ENCODE assay signal across 9 cellular contexts in the genomic region with DNA sequence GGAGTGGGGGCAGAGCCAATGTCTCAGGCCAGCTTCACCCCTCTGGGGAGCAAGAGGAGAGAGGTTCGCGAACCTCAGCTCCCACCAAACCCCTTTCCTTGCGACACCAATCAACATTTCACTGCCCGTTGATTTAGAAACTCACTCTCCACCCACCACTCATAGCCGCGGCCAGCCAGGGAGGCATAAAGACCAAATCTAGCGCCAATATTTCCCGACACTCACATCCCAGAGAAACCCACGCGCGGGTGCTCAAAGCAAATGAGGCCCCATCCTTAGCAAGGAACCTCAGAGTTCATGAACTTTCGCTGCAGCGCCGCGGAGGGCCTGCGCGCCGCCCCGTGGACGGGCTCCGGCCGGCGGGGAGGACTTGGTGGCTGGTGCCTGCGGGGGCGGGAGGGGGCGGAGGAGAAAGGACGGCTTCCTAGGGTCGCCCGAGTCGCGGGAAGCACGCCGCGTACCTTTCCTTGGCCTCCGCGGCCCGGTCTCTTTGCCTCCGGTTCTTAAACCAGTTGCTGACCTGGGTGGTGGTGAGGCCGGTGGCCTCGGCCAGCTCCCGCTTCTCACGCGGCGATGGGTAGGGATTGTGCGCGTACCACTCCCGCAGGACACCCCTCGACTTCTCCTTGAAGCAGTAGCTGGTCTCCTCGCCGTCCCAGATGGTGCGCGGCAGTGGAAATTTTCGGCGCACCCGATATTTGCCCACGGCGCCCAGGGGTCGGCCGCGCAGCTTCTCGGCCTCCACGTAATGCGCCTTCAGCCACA.
DNase-seq lines count a peak whose midpoint lies in the region; ATAC-seq, FAIRE-seq and TF ChIP-seq lines count a peak whose summit lies in the region.
"Had no signal": no experiment of that assay in that cellular context is flagged by ENCODE, and none has a peak within 500 bp of the region (broad histone marks: within the 10 kb centered on the region; RNA-seq: fewer than 3 reads in every experiment).

No MANE protein-coding gene starts in this region.

- H3K4me1 Mint-ChIP-seq in memory B cell: peaks cover 7% of the 10 kb centered on the region

- CTCF ChIA-PET in AG04449 (lab: Yijun Ruan, JAX): interaction anchor here (0.8 to 2.4 kb wide), 5 partner anchors 11 to 637 kb away, joined by 3 to 14 read pairs (median 3); no protein-coding TSS in a partner anchor

- ATAC-seq in memory B cell (ENCODE audit: low read depth): no peak
- no peak for ATAC-seq in HG03025 (IDR thresholded peaks at IDR 0.05; ENCODE audit: low FRiP score, unreplicated experiment)
- no peak for ATAC-seq in HG03039 (IDR thresholded peaks at IDR 0.05; ENCODE audit: unreplicated experiment)

- FAIRE-seq in H54 (lab: Jason Lieb, UNC): no peak
- FAIRE-seq: islet of Langerhans had no signal

- no peaks in the 10 kb centered on the region for H3K27me3 ChIP-seq in HAP-1 (ENCODE audit: low read depth)

- H3K27ac Mint-ChIP-seq in memory B cell: peak overlapping the region; percentile 45

- no peaks in the 10 kb centered on the region for H3K9me3 Mint-ChIP-seq in memory B cell

- peak overlapping the region; percentile 74 for H3K4me3 ChIP-seq in AG04449 (ENCODE audit: low read depth, low read length)
- H3K4me3 ChIP-seq in HAP-1: peak overlapping the region; percentile 54
- H3K4me3 ChIP-seq in astrocyte of the spinal cord (ENCODE audit: low read depth, low read length): peak overlapping the region; percentile 66

- in situ Hi-C loops in HAP-1 (cut with MboI; ENCODE audit: low sequenced_read_pairs) (loop anchor here (25.0 kb wide), 1 partner anchor 339 kb away; the partner anchor contains the start of genes SLC38A6 and TRMT5), astrocyte of the spinal cord (cut with HindIII; ENCODE audit: low sequenced_read_pairs) (loop anchor here (25.0 kb wide), 1 partner anchor 389 kb away; no protein-coding TSS in a partner anchor)

- TF ChIP-seq POLR2A in H54 (IDR thresholded peaks at IDR 0.05; ENCODE audit: low read depth, low read length): no peak

- POLR2A ChIA-PET in AG04449 (lab: Yijun Ruan, JAX): interaction anchor here (1.4 to 1.7 kb wide), 2 partner anchors 9 to 11 kb away, joined by 4 read pairs; no protein-coding TSS in a partner anchor

- peaks cover 17% of the 10 kb centered on the region for H3K4me1 ChIP-seq in HAP-1

- H3K27me3 Mint-ChIP-seq in memory B cell: peaks cover 28% of the 10 kb centered on the region

- no peaks in the 10 kb centered on the region for H3K36me3 Mint-ChIP-seq in memory B cell

- peak; percentile 21 for TF ChIP-seq CTCF in AG04449 (IDR thresholded peaks at IDR 0.05; ENCODE audit: insufficient read depth, low read length, missing control alignments)
- TF ChIP-seq CTCF in astrocyte of the spinal cord (IDR thresholded peaks at IDR 0.05; ENCODE audit: low read depth, low read length): no peak

- H3K36me3 ChIP-seq in HAP-1 (replicated peaks): peaks cover 3% of the 10 kb centered on the region

- DNase-seq in AG04449 (ENCODE audit: low read depth, low spot score): no peak
- peak in 1 of 2 experiments; percentile 57 for DNase-seq in HAP-1 (ENCODE audit: low spot score in 2 of 2)
- peak; percentile 38 for DNase-seq in astrocyte of the spinal cord (ENCODE audit: low read depth, low spot score)
- DNase-seq in memory B cell (ENCODE audit: low spot score in 2 of 2): no peak
- no peak for DNase-seq in stimulated activated naive CD4-positive, alpha-beta T cell (lab: John Stamatoyannopoulos, UW)
- no peak for DNase-seq in H54 (ENCODE audit: insufficient read length, low spot score)

- no peaks in the 10 kb centered on the region for H3K9me3 ChIP-seq in HAP-1

- peak overlapping the region; percentile 60 for H3K4me3 Mint-ChIP-seq in memory B cell
